In the genomic region with DNA sequence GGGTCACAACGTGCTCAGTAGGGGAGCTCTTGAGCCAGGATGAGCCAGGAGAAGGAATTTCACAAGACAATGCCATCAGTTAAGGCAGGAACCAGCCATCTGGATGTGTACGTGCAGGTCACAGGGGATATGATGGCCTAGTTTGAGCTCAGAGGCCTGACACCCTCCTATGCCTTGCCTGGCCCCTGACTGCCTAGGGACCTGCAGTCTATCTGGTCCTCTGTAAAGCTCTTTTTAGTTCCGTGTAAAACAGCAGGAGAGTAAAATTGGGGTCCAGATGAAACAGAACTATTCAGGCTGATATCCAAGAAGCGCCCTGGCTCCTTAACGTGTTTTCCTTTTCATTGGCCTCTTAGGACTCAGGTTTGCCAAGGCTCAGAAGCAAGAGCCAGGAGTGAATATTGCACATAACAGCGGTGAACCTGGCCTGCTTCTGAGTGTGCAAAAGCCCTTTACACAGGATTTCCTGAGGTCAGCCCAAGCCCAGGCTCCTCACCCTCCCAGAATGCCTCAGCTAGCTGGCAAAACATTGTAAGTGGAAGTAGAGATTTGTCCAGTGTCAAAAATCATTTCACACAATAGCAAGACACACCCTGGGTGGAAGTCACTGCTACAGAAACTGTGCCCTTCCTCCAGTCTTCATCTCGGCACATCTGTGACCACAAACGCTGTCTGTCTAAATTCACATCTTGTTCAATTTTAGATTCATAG, we compare ENCODE assay signal across 16 cellular contexts.
DNase-seq lines count a peak whose midpoint lies in the region; ATAC-seq and TF ChIP-seq lines count a peak whose summit lies in the region.
"Had no signal": no experiment of that assay in that cellular context is flagged by ENCODE, and none has a peak within 500 bp of the region (broad histone marks: within the 10 kb centered on the region; RNA-seq: fewer than 3 reads in every experiment).

No MANE protein-coding gene starts in this region.

- H3K27ac ChIP-seq in heart right ventricle (peak overlapping the region in 1 of 10 donors; percentile 41), SJSA1 (peak overlapping the region; percentile 78), right cardiac atrium (ENCODE audit: low read length) (no peak overlapping the region), upper lobe of right lung (no peak overlapping the region)
- H3K27ac ChIP-seq: psoas muscle had no signal

- DNase-seq in heart right ventricle (no peak), Right ventricle myocardium superior (no peak), SJSA1 (ENCODE audit: low read depth in 1 of 2, low spot score in 2 of 2) (no peak), right cardiac atrium (peak in 2 of 3 donors; percentile 25 to 56), upper lobe of right lung (no peak), middle frontal gyrus (ENCODE audit: extremely low spot score, low spot score) (no peak), NCI-H1092 treated with DMSO at 0.1 percent for 48 hours (lab: John Stamatoyannopoulos, UW) (no peak)
- DNase-seq: activated CD8-positive, alpha-beta T cell treated with anti-CD3 and anti-CD28 coated beads for 36 hours; activated gamma-delta T cell; activated T-cell treated with anti-CD3 and anti-CD28 coated beads for 4 hours; NCI-H2081 treated with DMSO at 0.1 percent for 48 hours; psoas muscle; stimulated activated CD4-positive, alpha-beta T cell treated with anti-CD3 and anti-CD28 coated beads, Interleukin-4, amount 100 ng/mL, for 4 hours; trophoblast cell had no signal

- ATAC-seq in heart right ventricle (peak; percentile 38 to 61 (median 52)), Right ventricle myocardium superior (ENCODE audit: poor library complexity) (no peak), right cardiac atrium (peak; percentile 81 to 98), upper lobe of right lung (peak; percentile 58), HG03196 (IDR thresholded peaks at IDR 0.05; ENCODE audit: unreplicated experiment) (no peak)
- ATAC-seq: activated CD8-positive, alpha-beta T cell treated with anti-CD3 and anti-CD28 coated beads for 36 hours; psoas muscle; WTC11 had no signal

- 56 to 60% methylated on average over 8 of the region's 8 CpGs for WGBS in heart right ventricle, 2 donors
- WGBS in right cardiac atrium: 48% methylated on average over 8 of the region's 8 CpGs

- H3K4me1 ChIP-seq in heart right ventricle: peaks cover 0 to 13% (median 0%) of the 10 kb centered on the region in 9 donors
- peaks cover 31% of the 10 kb centered on the region for H3K4me1 ChIP-seq in SJSA1 (replicated peaks)
- no peaks in the 10 kb centered on the region for H3K4me1 ChIP-seq in right cardiac atrium (ENCODE audit: control insufficient read depth, insufficient read depth, low read length)
- peaks cover 14% of the 10 kb centered on the region for H3K4me1 ChIP-seq in upper lobe of right lung
- H3K4me1 ChIP-seq: psoas muscle had no signal

- H3K4me3 ChIP-seq in heart right ventricle (no peak overlapping the region), SJSA1 (no peak overlapping the region), right cardiac atrium (ENCODE audit: low read length) (no peak overlapping the region), upper lobe of right lung (no peak overlapping the region)
- H3K4me3 ChIP-seq: psoas muscle had no signal

- H3K27me3 ChIP-seq in heart right ventricle (peaks cover 0 to 10% (median 0%) of the 10 kb centered on the region in 7 donors), SJSA1 (replicated peaks) (no peaks in the 10 kb centered on the region), right cardiac atrium (ENCODE audit: control insufficient read depth, insufficient read depth) (no peaks in the 10 kb centered on the region), upper lobe of right lung (no peaks in the 10 kb centered on the region)

- no peaks in the 10 kb centered on the region for H3K9me3 ChIP-seq in heart right ventricle
- H3K9me3 ChIP-seq in SJSA1 (replicated peaks): no peaks in the 10 kb centered on the region
- no peaks in the 10 kb centered on the region for H3K9me3 ChIP-seq in right cardiac atrium (ENCODE audit: control insufficient read depth, low read length)
- H3K9me3 ChIP-seq in upper lobe of right lung: no peaks in the 10 kb centered on the region
- H3K9me3 ChIP-seq: psoas muscle had no signal

- intact Hi-C loops in heart right ventricle (cut with DNase I): no loop called here
- intact Hi-C loops in Right ventricle myocardium superior (cut with DNase I): no loop called here
- intact Hi-C loops in right cardiac atrium (cut with DNase I): no loop called here
- intact Hi-C loops in upper lobe of right lung (cut with DNase I): no loop called here

- no peak for TF ChIP-seq CTCF in heart right ventricle (IDR thresholded peaks at IDR 0.05)
- no peak for TF ChIP-seq CTCF in upper lobe of right lung (IDR thresholded peaks at IDR 0.05)

- H3K36me3 ChIP-seq in heart right ventricle (no peaks in the 10 kb centered on the region), SJSA1 (no peaks in the 10 kb centered on the region), upper lobe of right lung (no peaks in the 10 kb centered on the region)

Comparison
In these comparisons a context has a peak if more than half of its experiments do, and no peak if none do; other contexts are left out.
1. ATAC-seq: peak in heart right ventricle (8 of 8), right cardiac atrium (2 of 2) and upper lobe of right lung (single experiment); none in Right ventricle myocardium superior (single experiment) and HG03196 (single experiment).
2. DNase-seq: peak in right cardiac atrium (2 of 3); none in heart right ventricle (0 of 2), Right ventricle myocardium superior (single experiment), SJSA1 (0 of 2), upper lobe of right lung (single experiment), middle frontal gyrus (single experiment) and NCI-H1092 treated with DMSO at 0.1 percent for 48 hours (single experiment).